In the genomic region with DNA sequence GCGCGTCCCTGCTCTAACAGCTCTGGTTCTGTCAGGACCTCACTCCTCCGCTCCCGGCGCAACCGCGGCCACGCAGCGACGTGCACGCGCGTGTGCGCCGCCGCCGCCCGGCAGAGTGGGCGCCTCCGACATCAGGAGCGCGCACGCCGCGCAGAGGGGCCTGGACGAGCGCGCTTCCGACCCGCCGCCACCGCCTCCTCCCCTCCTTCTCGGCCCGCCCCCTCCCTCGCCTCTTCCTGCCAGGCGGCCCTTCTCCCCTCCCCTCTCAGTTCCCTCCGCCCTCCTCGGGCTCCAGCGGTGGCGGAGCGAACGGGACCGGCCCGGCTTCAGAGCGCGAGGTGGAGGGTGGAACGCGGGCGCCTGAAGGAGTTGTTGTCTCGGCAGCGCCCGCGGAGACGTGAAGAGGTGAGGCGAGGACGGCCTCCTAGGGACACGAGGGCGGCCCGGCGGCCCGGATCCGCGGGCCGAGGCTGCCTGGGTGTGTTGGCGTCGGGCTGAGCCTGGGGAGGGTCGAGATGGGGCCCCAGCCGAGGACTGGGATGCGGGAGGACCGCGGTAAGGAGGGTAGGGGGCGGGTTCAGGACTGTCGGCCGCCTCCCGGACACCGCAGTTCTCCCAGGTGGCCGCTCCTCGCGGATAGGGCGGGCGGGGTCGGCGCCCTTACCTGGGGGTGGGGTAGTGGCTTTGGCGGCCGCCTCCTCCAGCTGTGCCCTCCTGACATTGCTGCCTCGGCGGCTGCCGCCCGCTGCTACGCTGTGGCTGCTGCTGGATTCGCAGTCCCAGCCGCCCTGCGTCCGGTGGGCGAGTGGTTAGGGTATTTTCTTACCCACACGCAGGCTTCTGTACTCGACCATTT, we compare ENCODE assay signal across 8 cellular contexts. TPM values are rescaled to one million over a fixed set of nuclear protein-coding genes. Genes with fewer than 3 reads are reported as not detected.
DNase-seq lines count a peak whose midpoint lies in the region; ATAC-seq, FAIRE-seq and TF ChIP-seq lines count a peak whose summit lies in the region.

Gene RABGAP1L, plus strand, starts transcription at position 268 of the 856 bp plus-strand sequence.

- DNase-seq in GM12891 (ENCODE audit: insufficient read length, low spot score) (peak; percentile 74), NCI-H1436 treated with DMSO at 0.1 percent for 48 hours (lab: John Stamatoyannopoulos, UW) (peak; percentile 62), T-cell (peak; percentile 79 to 97 (median 94)), cardiac septum (ENCODE audit: low spot score) (peak; percentile 97), trophoblast cell (peak; percentile 92 to 95), tibial nerve (ENCODE audit: low spot score in 2 of 2) (peak; percentile 86 to 87)

- H3K18ac ChIP-seq in trophoblast cell (ENCODE audit: low read length) = peak within 1 kb of the TSS; percentile 88

- no peak within 1 kb of the TSS for H3K27ac ChIP-seq in adipose tissue (ENCODE audit: low read depth, low read length)
- peak within 1 kb of the TSS; percentile 88 for H3K27ac ChIP-seq in trophoblast cell (ENCODE audit: low read depth, low read length)
- H3K27ac ChIP-seq in tibial nerve = peak within 1 kb of the TSS; percentile 80 to 96 (median 92)

- H3K4me1 ChIP-seq in trophoblast cell (ENCODE audit: control insufficient read depth in 1 of 2, insufficient read depth in 2 of 2, low read length in 2 of 2) = peaks cover 0 to 4% of the 10 kb centered on the region in 2 experiments
- peaks cover 0 to 28% (median 0%) of the 10 kb centered on the region in 4 donors for H3K4me1 ChIP-seq in tibial nerve

- peaks cover 4% of the 10 kb centered on the region for H3K79me1 ChIP-seq in trophoblast cell (ENCODE audit: low read length)

- peak within 1 kb of the TSS; percentile 73 for H3K9ac ChIP-seq in trophoblast cell (ENCODE audit: low read length)

- peak within 1 kb of the TSS; percentile 73 for H4K8ac ChIP-seq in trophoblast cell (ENCODE audit: low read depth, low read length)

- H3K14ac ChIP-seq in trophoblast cell (ENCODE audit: low read length) = peak within 1 kb of the TSS; percentile 69

- no peaks in the 10 kb centered on the region for H3K9me3 Mint-ChIP-seq in T-cell

- TF ChIP-seq POLR2A in GM12891 (IDR thresholded peaks at IDR 0.05; ENCODE audit: low read depth, low read length) = peak; percentile 78; the same call in 1 of the 2 replicates
- peak; percentile 70 to 81 for TF ChIP-seq POLR2A in tibial nerve (IDR thresholded peaks at IDR 0.05)

- H2BK12ac ChIP-seq in trophoblast cell (ENCODE audit: low read length) = peak within 1 kb of the TSS; percentile 9

- ATAC-seq in HG02840 (IDR thresholded peaks at IDR 0.05; ENCODE audit: low FRiP score, unreplicated experiment) = peak; percentile 60
- ATAC-seq in T-cell (replicated peaks in 1 of 4) = peak; percentile 88 to 93 (median 90)

- H3K4me3 ChIP-seq in trophoblast cell (ENCODE audit: low read depth, low read length) = peak within 1 kb of the TSS; percentile 93
- H3K4me3 ChIP-seq in tibial nerve = peak within 1 kb of the TSS; percentile 86 to 98 (median 94)

- peak; percentile 100 for FAIRE-seq in GM12891 (lab: Jason Lieb, UNC)

- H2AK5ac ChIP-seq in trophoblast cell (ENCODE audit: low read length) = no peak within 1 kb of the TSS

- H3K27me3 ChIP-seq in trophoblast cell (ENCODE audit: insufficient read depth, low read length) (no peaks in the 10 kb centered on the region), tibial nerve (no peaks in the 10 kb centered on the region)

- peak within 1 kb of the TSS; percentile 37 for H2BK120ac ChIP-seq in trophoblast cell (ENCODE audit: insufficient read depth, low read length, poor library complexity)

- H4K12ac ChIP-seq in trophoblast cell (ENCODE audit: low read depth, low read length) = peak within 1 kb of the TSS; percentile 52

- peak within 1 kb of the TSS; percentile 91 to 95 (median 95) for H3K4me3 Mint-ChIP-seq in T-cell

- H3K23ac ChIP-seq in trophoblast cell (ENCODE audit: low read length) = no peak within 1 kb of the TSS

- peaks cover 5% of the 10 kb centered on the region for H3K79me2 ChIP-seq in trophoblast cell (ENCODE audit: control insufficient read depth, insufficient read depth, low read length, poor library complexity)

- H3K4ac ChIP-seq in trophoblast cell (ENCODE audit: low read depth, low read length) = peak within 1 kb of the TSS; percentile 88

- H3K27me3 Mint-ChIP-seq in T-cell = no peaks in the 10 kb centered on the region

- H3K4me1 Mint-ChIP-seq in T-cell = peaks cover 49 to 68% (median 63%) of the 10 kb centered on the region in 3 donors

- peak within 1 kb of the TSS; percentile 52 for H2BK5ac ChIP-seq in trophoblast cell (ENCODE audit: low read depth, low read length, poor library complexity)

- 0 to 1% (median 0%) methylated on average over 82 to 96 of the region's 97 CpGs for WGBS in adipose tissue, 3 donors
- WGBS in trophoblast cell (ENCODE audit: extremely low coverage, insufficient coverage, insufficient read length) = no CpG with 5 or more reads among the region's 97 CpGs
- 0% methylated on average over 33 to 51 of the region's 97 CpGs for WGBS in tibial nerve, 2 donors

- no peaks in the 10 kb centered on the region for H3K36me3 Mint-ChIP-seq in T-cell

- peak within 1 kb of the TSS; percentile 96 to 98 for H3K27ac Mint-ChIP-seq in T-cell

- POLR2A ChIA-PET in T-cell (lab: Charles Lee) = interaction anchor here in 1 of 2 donors (0.7 kb wide), 2 partner anchors 12 to 1876 kb away, joined by 3 to 4 read pairs; no protein-coding TSS in a partner anchor

- H3K36me3 ChIP-seq in trophoblast cell (ENCODE audit: control insufficient read depth in 1 of 2, insufficient read depth in 2 of 2, low read length in 2 of 2) = no peaks in the 10 kb centered on the region
- no peaks in the 10 kb centered on the region for H3K36me3 ChIP-seq in tibial nerve

- intact Hi-C loops in cardiac septum (cut with DNase I) = loop anchor here (2.0 kb wide), 1 partner anchor 47 kb away; no protein-coding TSS in a partner anchor

- H2AFZ ChIP-seq in trophoblast cell (ENCODE audit: insufficient read depth, low read length, poor library complexity) = peak within 1 kb of the TSS; percentile 94

- peak; percentile 14 to 98 for TF ChIP-seq EP300 in tibial nerve (IDR thresholded peaks at IDR 0.05)

- peak within 1 kb of the TSS; percentile 93 for H3K4me2 ChIP-seq in trophoblast cell (ENCODE audit: low read length)

- no peak for TF ChIP-seq CTCF in tibial nerve (IDR thresholded peaks at IDR 0.05)

- H3K9me3 ChIP-seq in trophoblast cell (ENCODE audit: insufficient read depth, low read depth, low read length) (no peaks in the 10 kb centered on the region), tibial nerve (no peaks in the 10 kb centered on the region)

- CTCF ChIA-PET in T-cell (lab: Charles Lee) = interaction anchor here in 1 of 2 donors (0.5 to 1.0 kb wide), 3 partner anchors 33 to 635 kb away, joined by 3 read pairs; no protein-coding TSS in a partner anchor

- peak within 1 kb of the TSS; percentile 90 for H4K91ac ChIP-seq in trophoblast cell (ENCODE audit: low read depth, low read length)

TF ChIP-seq in GM12891, 5 proteins besides CTCF, POLR2A, EP300 and RAD21:
- TF ChIP-seq SPI1 (IDR thresholded peaks at IDR 0.05; ENCODE audit: low read depth, low read length) = peak; percentile 43; the same call in 1 of the 2 replicates
- peak; percentile 75; the same call in 1 of the 2 replicates for TF ChIP-seq POLR2AphosphoS5 (IDR thresholded peaks at IDR 0.05; ENCODE audit: low read depth, low read length)
- no peak for TF ChIP-seq POU2F2 (IDR thresholded peaks at IDR 0.05; ENCODE audit: low read depth, low read length)
- no peak; the same call in 1 of the 2 replicates for TF ChIP-seq TAF1 (IDR thresholded peaks at IDR 0.05; ENCODE audit: low read depth, low read length)
TF ChIP-seq in GM12891: peak in this region for 2.

RNA-seq across cellular contexts. Expression of gene RABGAP1L, which starts in this region (rescaled TPM):
- 78.2 TPM for polyA plus RNA-seq in GM12891 (2012; ENCODE audit: low read depth, missing spikeins)
- total RNA-seq in T-cell (100 to 1,000 TPM in 1 of 5 donors, 10 to 100 TPM in 4; 75.0 to 108 (median 82.3) TPM), cardiac septum (109 TPM), tibial nerve (10 to 100 TPM; 42.4 to 74.5 (median 49.1) TPM)
- 10 to 100 TPM in 2 of 3 donors, 1 to 10 TPM in 1; 7.6 to 13.5 (median 10.3) TPM for polyA plus RNA-seq in adipose tissue
- 10.1 and 10.9 TPM in 2 replicates for polyA plus RNA-seq in trophoblast cell (2013)
